Comparison of ENCODE assay signal across 24 cellular contexts in the genomic region with DNA sequence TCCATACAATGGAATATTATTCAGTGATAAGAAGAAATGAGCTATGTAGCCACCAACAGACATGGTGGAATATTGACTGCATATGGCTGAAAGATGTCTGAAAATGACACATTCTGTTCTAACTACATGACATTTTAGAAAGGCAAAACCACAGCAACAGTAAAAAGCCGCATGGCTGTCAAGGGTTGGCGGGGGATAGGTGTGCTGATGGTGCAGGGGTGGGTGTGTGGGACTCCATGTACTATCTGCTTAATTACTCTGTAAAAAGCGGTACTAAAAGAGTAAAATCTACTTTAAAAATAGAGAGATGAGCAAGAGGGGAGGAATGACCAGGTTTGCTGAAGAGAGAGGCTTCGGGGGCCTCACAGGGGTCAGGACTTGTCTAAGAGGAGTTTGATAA.
"Had no signal": no experiment of that assay in that cellular context is flagged by ENCODE, and none has a peak within 500 bp of the region (broad histone marks: within the 10 kb centered on the region; RNA-seq: fewer than 3 reads in every experiment).

No MANE protein-coding gene starts in this region.

- H3K9me3 ChIP-seq: left lung, ovary, prostate gland, right atrium auricular region, spleen, tibial nerve, uterus had no signal

- H3K9me3 Mint-ChIP-seq: activated B cell treated with CpG ODN at 0.5 μM for 24 hours; activated CD4-positive, alpha-beta memory T cell treated with anti-CD3 and anti-CD28 coated beads for 36 hours; naive thymus-derived CD4-positive, alpha-beta T cell; stimulated activated naive CD8-positive, alpha-beta T cell treated with anti-CD3 and anti-CD28 coated beads, Interleukin-15, Interleukin-2, amounts not matched to agents 100 ng/mL and 50 ng/mL, for 24 hours had no signal

- H3K4me3 ChIP-seq: coronary artery, left lung, lung, ovary, prostate gland, right atrium auricular region, spleen, tibial nerve, uterus had no signal

- H3K27me3 Mint-ChIP-seq: activated B cell treated with CpG ODN at 0.5 μM for 24 hours; activated CD4-positive, alpha-beta memory T cell treated with anti-CD3 and anti-CD28 coated beads for 36 hours; activated CD4-positive, alpha-beta T cell treated with anti-CD3 and anti-CD28 coated beads for 36 hours; activated CD8-positive, alpha-beta memory T cell treated with anti-CD3 and anti-CD28 coated beads, Interleukin-2, amount 10 ng/mL, durations not matched to agents 7 days and 5 days; naive thymus-derived CD4-positive, alpha-beta T cell; stimulated activated naive CD8-positive, alpha-beta T cell treated with anti-CD3 and anti-CD28 coated beads, Interleukin-15, Interleukin-2, amounts not matched to agents 100 ng/mL and 50 ng/mL, for 24 hours had no signal

- H3K36me3 ChIP-seq: ovary, prostate gland, right atrium auricular region, uterus had no signal

- H3K4me1 ChIP-seq: prostate gland, uterus had no signal

- H3K27ac ChIP-seq: brain microvascular endothelial cell, coronary artery, epithelial cell of prostate, left lung, ovary, prostate gland, right atrium auricular region, spleen, tibial nerve, uterus had no signal

- H3K27ac Mint-ChIP-seq: activated B cell treated with CpG ODN at 0.5 μM for 24 hours; activated CD4-positive, alpha-beta memory T cell treated with anti-CD3 and anti-CD28 coated beads for 36 hours; activated CD4-positive, alpha-beta T cell treated with anti-CD3 and anti-CD28 coated beads for 36 hours; activated CD8-positive, alpha-beta memory T cell treated with anti-CD3 and anti-CD28 coated beads, Interleukin-2, amount 10 ng/mL, durations not matched to agents 7 days and 5 days; stimulated activated naive CD8-positive, alpha-beta T cell treated with anti-CD3 and anti-CD28 coated beads, Interleukin-15, Interleukin-2, amounts not matched to agents 100 ng/mL and 50 ng/mL, for 24 hours had no signal

- H3K27me3 ChIP-seq: left lung, ovary, right atrium auricular region, spleen, tibial nerve, uterus had no signal

- DNase-seq: activated B cell treated with CpG ODN at 0.5 μM for 24 hours; activated CD4-positive, alpha-beta memory T cell treated with anti-CD3 and anti-CD28 coated beads for 36 hours; activated CD4-positive, alpha-beta T cell treated with anti-CD3 and anti-CD28 coated beads for 36 hours; activated CD8-positive, alpha-beta memory T cell treated with anti-CD3 and anti-CD28 coated beads, Interleukin-2, amount 10 ng/mL, durations not matched to agents 7 days and 5 days; activated gamma-delta T cell; activated naive CD4-positive, alpha-beta T cell treated with anti-CD3 and anti-CD28 coated beads, Interleukin-2, amount 50 U/mL, for 16 hours; activated T-cell treated with anti-CD3 and anti-CD28 coated beads for 4 hours; brain microvascular endothelial cell; cerebellar nuclear complex; kidney; left lung; naive thymus-derived CD4-positive, alpha-beta T cell; ovary; spleen; stimulated activated CD4-positive, alpha-beta T cell treated with anti-CD3 and anti-CD28 coated beads, Interleukin-4, amount 100 ng/mL, for 1 hour; T1000; uterus had no signal

- ATAC-seq: activated CD4-positive, alpha-beta T cell treated with anti-CD3 and anti-CD28 coated beads for 36 hours; activated CD8-positive, alpha-beta memory T cell treated with anti-CD3 and anti-CD28 coated beads, Interleukin-2, amount 10 ng/mL, durations not matched to agents 7 days and 5 days; left lung; naive thymus-derived CD4-positive, alpha-beta T cell had no signal

- H3K4me3 Mint-ChIP-seq: activated B cell treated with CpG ODN at 0.5 μM for 24 hours; activated CD4-positive, alpha-beta memory T cell treated with anti-CD3 and anti-CD28 coated beads for 36 hours; activated CD4-positive, alpha-beta T cell treated with anti-CD3 and anti-CD28 coated beads for 36 hours; activated CD8-positive, alpha-beta memory T cell treated with anti-CD3 and anti-CD28 coated beads, Interleukin-2, amount 10 ng/mL, durations not matched to agents 7 days and 5 days; naive thymus-derived CD4-positive, alpha-beta T cell; stimulated activated naive CD8-positive, alpha-beta T cell treated with anti-CD3 and anti-CD28 coated beads, Interleukin-15, Interleukin-2, amounts not matched to agents 100 ng/mL and 50 ng/mL, for 24 hours had no signal
